Comparison of ENCODE assay signal across 31 cellular contexts in the genomic region with DNA sequence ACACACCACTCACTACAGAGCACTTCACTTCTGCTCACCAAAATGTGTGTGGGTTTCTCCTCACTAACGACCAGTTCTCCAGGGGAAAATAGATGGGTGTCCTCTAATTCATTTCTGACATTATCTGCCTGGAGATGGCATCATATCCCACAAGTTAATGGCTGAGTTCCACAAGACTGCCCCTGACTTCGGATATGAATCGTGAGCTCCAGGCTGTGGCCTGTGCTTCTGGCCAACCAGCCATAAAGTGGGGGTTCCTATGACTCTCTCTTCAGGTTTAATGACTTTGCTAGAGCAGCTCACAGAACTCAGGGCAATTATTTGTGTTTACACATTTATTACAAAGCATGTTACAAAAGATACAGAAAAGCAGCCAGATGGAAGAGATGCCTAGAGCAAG.
"Had no signal": no experiment of that assay in that cellular context is flagged by ENCODE, and none has a peak within 500 bp of the region (broad histone marks: within the 10 kb centered on the region; RNA-seq: fewer than 3 reads in every experiment).

No MANE protein-coding gene starts in this region.

- H3K9ac ChIP-seq: parathyroid adenoma had no signal

- H3K27ac Mint-ChIP-seq: activated CD4-positive, alpha-beta memory T cell treated with anti-CD3 and anti-CD28 coated beads, Interleukin-2, amount 10 ng/mL, durations not matched to agents 7 days and 5 days; activated CD4-positive, alpha-beta T cell treated with anti-CD3 and anti-CD28 coated beads, Interleukin-2, amount 10 ng/mL, durations not matched to agents 7 days and 5 days; activated naive CD4-positive, alpha-beta T cell treated with anti-CD3 and anti-CD28 coated beads, Interleukin-2, amount 50 U/mL, for 24 hours; activated naive CD8-positive, alpha-beta T cell treated with anti-CD3 and anti-CD28 coated beads, Interleukin-2, amount 50 U/mL, for 24 hours; activated T-cell treated with anti-CD3 and anti-CD28 coated beads, Interleukin-2, amount 50 U/mL, for 24 hours; endodermal cell; immature natural killer cell; mesothelial cell of epicardium; naive B cell; nephron progenitor cell; stimulated activated naive B cell treated with anti-CD40 and anti-IgM and Interleukin-4, amounts not matched to agents 10 μg/mL and 1 μg/mL and 100 μg/mL, for 72 hours; WTC11 had no signal

- H3K4me1 Mint-ChIP-seq: activated CD4-positive, alpha-beta memory T cell treated with anti-CD3 and anti-CD28 coated beads, Interleukin-2, amount 10 ng/mL, durations not matched to agents 7 days and 5 days; activated CD4-positive, alpha-beta T cell treated with anti-CD3 and anti-CD28 coated beads, Interleukin-2, amount 10 ng/mL, durations not matched to agents 7 days and 5 days; activated naive CD4-positive, alpha-beta T cell treated with anti-CD3 and anti-CD28 coated beads, Interleukin-2, amount 50 U/mL, for 24 hours; activated naive CD8-positive, alpha-beta T cell treated with anti-CD3 and anti-CD28 coated beads, Interleukin-2, amount 50 U/mL, for 24 hours; immature natural killer cell; naive B cell had no signal

- H3K36me3 ChIP-seq: breast epithelium, right atrium auricular region, stomach, tibial artery had no signal

- H2AFZ ChIP-seq: parathyroid adenoma had no signal

- H3K9me3 ChIP-seq: breast epithelium, right atrium auricular region, stomach, tibial artery had no signal

- H3K27me3 ChIP-seq: breast epithelium, right atrium auricular region had no signal

- H3K79me2 ChIP-seq: parathyroid adenoma had no signal

- H3K4me3 ChIP-seq: breast epithelium, right atrium auricular region, stomach, tibial artery had no signal

- H3K4me1 ChIP-seq: breast epithelium, parathyroid adenoma, right atrium auricular region, stomach, tibial artery had no signal

- H3K9me3 Mint-ChIP-seq: activated CD4-positive, alpha-beta memory T cell treated with anti-CD3 and anti-CD28 coated beads, Interleukin-2, amount 10 ng/mL, durations not matched to agents 7 days and 5 days; activated CD4-positive, alpha-beta T cell treated with anti-CD3 and anti-CD28 coated beads, Interleukin-2, amount 10 ng/mL, durations not matched to agents 7 days and 5 days; activated naive CD4-positive, alpha-beta T cell treated with anti-CD3 and anti-CD28 coated beads, Interleukin-2, amount 50 U/mL, for 24 hours; activated naive CD8-positive, alpha-beta T cell treated with anti-CD3 and anti-CD28 coated beads, Interleukin-2, amount 50 U/mL, for 24 hours; activated T-cell treated with anti-CD3 and anti-CD28 coated beads, Interleukin-2, amount 50 U/mL, for 24 hours; endodermal cell; immature natural killer cell; mesothelial cell of epicardium; naive B cell; nephron progenitor cell; stimulated activated naive B cell treated with anti-CD40 and anti-IgM and Interleukin-4, amounts not matched to agents 10 μg/mL and 1 μg/mL and 100 μg/mL, for 72 hours; WTC11 had no signal

- H3K4me3 Mint-ChIP-seq: activated CD4-positive, alpha-beta memory T cell treated with anti-CD3 and anti-CD28 coated beads, Interleukin-2, amount 10 ng/mL, durations not matched to agents 7 days and 5 days; activated CD4-positive, alpha-beta T cell treated with anti-CD3 and anti-CD28 coated beads, Interleukin-2, amount 10 ng/mL, durations not matched to agents 7 days and 5 days; activated naive CD4-positive, alpha-beta T cell treated with anti-CD3 and anti-CD28 coated beads, Interleukin-2, amount 50 U/mL, for 24 hours; activated naive CD8-positive, alpha-beta T cell treated with anti-CD3 and anti-CD28 coated beads, Interleukin-2, amount 50 U/mL, for 24 hours; activated T-cell treated with anti-CD3 and anti-CD28 coated beads, Interleukin-2, amount 50 U/mL, for 24 hours; endodermal cell; immature natural killer cell; mesothelial cell of epicardium; naive B cell; nephron progenitor cell; stimulated activated naive B cell treated with anti-CD40 and anti-IgM and Interleukin-4, amounts not matched to agents 10 μg/mL and 1 μg/mL and 100 μg/mL, for 72 hours; WTC11 had no signal

- ATAC-seq: activated naive CD8-positive, alpha-beta T cell treated with anti-CD3 and anti-CD28 coated beads, Interleukin-2, amount 50 U/mL, for 24 hours; esophagus mucosa; stimulated activated naive B cell treated with anti-CD40 and anti-IgM and Interleukin-4, amounts not matched to agents 10 μg/mL and 1 μg/mL and 100 μg/mL, for 72 hours; WTC11 had no signal

- DNase-seq: activated CD4-positive, alpha-beta memory T cell treated with anti-CD3 and anti-CD28 coated beads, Interleukin-2, amount 10 ng/mL, durations not matched to agents 7 days and 5 days; activated CD4-positive, alpha-beta T cell treated with anti-CD3 and anti-CD28 coated beads for 1 hour; activated CD4-positive, alpha-beta T cell treated with anti-CD3 and anti-CD28 coated beads, Interleukin-2, amount 10 ng/mL, durations not matched to agents 7 days and 5 days; activated CD8-positive, alpha-beta memory T cell treated with anti-CD3 and anti-CD28 coated beads, Interleukin-2, amount 50 U/mL, for 48 hours; activated naive CD8-positive, alpha-beta T cell treated with anti-CD3 and anti-CD28 coated beads, Interleukin-2, amount 50 U/mL, for 24 hours; activated T-cell treated with anti-CD3 and anti-CD28 coated beads, Interleukin-2, amount 50 U/mL, for 24 hours; amygdala; cerebellar nuclear complex; cortex of kidney; endodermal cell; foreskin fibroblast; head of caudate nucleus; hypothalamus; immature natural killer cell; kidney; naive B cell; nephron progenitor cell; nucleus accumbens; stimulated activated CD4-positive, alpha-beta T cell treated with anti-CD3 and anti-CD28 coated beads, Interleukin-15, amount 100 ng/mL, for 24 hours; stimulated activated CD4-positive, alpha-beta T cell treated with anti-CD3 and anti-CD28 coated beads, Interleukin-2, amount 100 ng/mL, for 24 hours; stimulated activated naive B cell treated with anti-CD40 and anti-IgM and Interleukin-4, amounts not matched to agents 10 μg/mL and 1 μg/mL and 100 μg/mL, for 72 hours; stomach; T-helper 2 cell; tibial artery had no signal

- H3K36me3 Mint-ChIP-seq: activated naive CD4-positive, alpha-beta T cell treated with anti-CD3 and anti-CD28 coated beads, Interleukin-2, amount 50 U/mL, for 24 hours; immature natural killer cell; mesothelial cell of epicardium; naive B cell; stimulated activated naive B cell treated with anti-CD40 and anti-IgM and Interleukin-4, amounts not matched to agents 10 μg/mL and 1 μg/mL and 100 μg/mL, for 72 hours; WTC11 had no signal

- H3K27ac ChIP-seq: breast epithelium, parathyroid adenoma, right atrium auricular region, stomach, tibial artery had no signal

- H3K27me3 Mint-ChIP-seq: activated CD4-positive, alpha-beta memory T cell treated with anti-CD3 and anti-CD28 coated beads, Interleukin-2, amount 10 ng/mL, durations not matched to agents 7 days and 5 days; activated T-cell treated with anti-CD3 and anti-CD28 coated beads, Interleukin-2, amount 50 U/mL, for 24 hours had no signal
